25 cellular contexts compared by ENCODE assay signal in genomic region chr14:32825058-32825457, GRCh38.
DNase-seq lines count a peak whose midpoint lies in the region; ATAC-seq, FAIRE-seq and TF ChIP-seq lines count a peak whose summit lies in the region.
"Had no signal": no experiment of that assay in that cellular context is flagged by ENCODE, and none has a peak within 500 bp of the region (broad histone marks: within the 10 kb centered on the region; RNA-seq: fewer than 3 reads in every experiment).

No MANE protein-coding gene starts in this region.

- H3K4me1 ChIP-seq in osteoblast (ENCODE audit: insufficient read depth, low read length), result no peaks in the 10 kb centered on the region

- H3K4me2 ChIP-seq in osteoblast (ENCODE audit: insufficient read depth, low read length), result no peak overlapping the region
- H3K4me2 ChIP-seq: BLaER1 had no signal

- H3K27ac ChIP-seq in cingulate gyrus (ENCODE audit: low read depth, low read length) (peak overlapping the region; percentile 89), osteoblast (ENCODE audit: low read depth, low read length) (no peak overlapping the region)
- H3K27ac ChIP-seq: BLaER1, GM23248 had no signal

- H2AFZ ChIP-seq in osteoblast (ENCODE audit: low read length), result no peak overlapping the region
- H2AFZ ChIP-seq: GM23248 had no signal

- H4K20me1 ChIP-seq in osteoblast (ENCODE audit: insufficient read depth, low read length), result no peaks in the 10 kb centered on the region
- H4K20me1 ChIP-seq: BLaER1 had no signal

- H3K36me3 ChIP-seq in osteoblast (ENCODE audit: insufficient read depth, low read length), result no peaks in the 10 kb centered on the region
- H3K36me3 ChIP-seq: BLaER1 had no signal

- ATAC-seq in HG02571 (IDR thresholded peaks at IDR 0.05; ENCODE audit: unreplicated experiment) (no peak), left lobe of liver (no peak)
- ATAC-seq: K562, PC-3 had no signal

- no peak overlapping the region for H3K4me3 ChIP-seq in osteoblast (ENCODE audit: insufficient read depth, low read length)
- H3K4me3 ChIP-seq: BLaER1, GM23248, K562 had no signal

- no peak for TF ChIP-seq CTCF in osteoblast (IDR thresholded peaks at IDR 0.05; ENCODE audit: extremely low read depth, low read depth, low read length)

- H3K27me3 ChIP-seq in osteoblast (ENCODE audit: insufficient read depth, low read length), result no peaks in the 10 kb centered on the region
- H3K27me3 ChIP-seq: BLaER1 had no signal

- H3K79me2 ChIP-seq in osteoblast (ENCODE audit: insufficient read depth, low read length), result no peaks in the 10 kb centered on the region

- H3K9me3 ChIP-seq in osteoblast (ENCODE audit: low read depth, low read length), result no peaks in the 10 kb centered on the region
- H3K9me3 ChIP-seq: BLaER1 had no signal

- no peak for FAIRE-seq in GM19239 (lab: Jason Lieb, UNC)
- FAIRE-seq: GM12892, HTR-8/SVneo, K562 had no signal

- DNase-seq in Ammon's horn (ENCODE audit: low spot score) (peak; percentile 65), medulla oblongata (ENCODE audit: extremely low spot score) (peak; percentile 62), putamen (ENCODE audit: low spot score) (peak; percentile 63), osteoblast (ENCODE audit: insufficient read length, low spot score, missing footprints) (no peak), left lobe of liver (ENCODE audit: low spot score) (no peak), GM19239 (ENCODE audit: insufficient read length, low spot score) (no peak)
- DNase-seq: CD4-positive, CD25-positive, alpha-beta regulatory T cell; DMS153; DND-41; GM23248; H9; Kasumi-1; NCI-H1092 treated with DMSO at 0.1 percent for 48 hours; NCI-H1436; NCI-H187 treated with DMSO at 0.1 percent for 48 hours; NCI-H524; NCI-H748 treated with DMSO at 0.1 percent for 48 hours; NK-92 treated with Interleukin-12 subunit alpha and Interleukin-12 subunit beta, amount 100 ng/mL, for 24 hours; PC-3 had no signal

Comparison
In these comparisons a context has a peak if more than half of its experiments do, and no peak if none do; other contexts are left out.
1. DNase-seq: peak in Ammon's horn (single experiment), medulla oblongata (single experiment) and putamen (single experiment); none in osteoblast (single experiment), left lobe of liver (single experiment) and GM19239 (single experiment).